In the genomic region with DNA sequence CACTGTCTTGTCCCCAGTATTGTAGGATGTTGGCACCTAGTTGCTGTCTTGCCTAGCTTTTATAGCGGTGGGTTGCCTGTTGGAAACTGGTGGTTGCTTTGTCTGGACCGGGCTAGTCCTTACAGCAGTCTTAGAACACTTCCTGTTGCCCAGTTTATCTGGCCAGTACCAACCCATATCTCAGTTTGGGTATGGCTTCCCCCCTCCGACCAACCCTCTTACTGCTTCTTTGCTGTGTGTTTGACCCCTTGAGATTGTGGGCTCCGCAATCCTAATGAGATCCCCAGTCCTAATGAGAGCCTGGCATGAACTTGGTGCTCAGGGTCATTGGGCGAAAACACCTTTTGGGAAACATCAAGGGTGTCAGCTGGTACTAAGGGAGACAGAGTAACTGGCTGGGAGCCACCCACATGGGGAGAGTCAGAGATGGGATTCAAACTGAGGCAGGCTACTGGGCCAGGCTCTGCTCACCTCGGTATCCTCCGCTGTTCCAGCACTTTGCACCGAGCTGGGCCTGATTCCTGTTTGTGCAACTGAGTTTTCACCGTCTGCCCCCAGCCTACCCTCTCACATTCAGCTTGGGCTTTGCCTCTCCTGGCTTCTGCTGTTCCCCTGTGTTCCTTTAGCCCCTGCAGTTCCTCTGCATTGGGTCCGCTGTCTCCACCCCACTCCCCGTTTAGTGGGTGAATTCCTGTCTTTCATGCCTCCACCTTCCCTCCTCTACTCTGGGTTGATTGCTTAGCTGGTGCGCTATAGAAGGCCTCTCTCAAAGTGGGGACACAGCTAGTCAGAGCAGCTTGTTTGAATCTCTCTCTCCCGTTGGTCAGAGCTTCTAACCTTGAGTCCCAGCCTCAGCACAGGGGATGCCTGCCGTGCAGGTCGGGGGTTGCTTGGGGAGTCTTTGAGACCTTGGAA, we compare ENCODE assay signal across 1 cellular context.
TF ChIP-seq lines count a peak whose summit lies in the region.

No MANE protein-coding gene starts in this region.

TF ChIP-seq in GM12878, 131 proteins besides CTCF, POLR2A, EP300 and RAD21 (continued from another document):
- TF ChIP-seq, protein P1, sequence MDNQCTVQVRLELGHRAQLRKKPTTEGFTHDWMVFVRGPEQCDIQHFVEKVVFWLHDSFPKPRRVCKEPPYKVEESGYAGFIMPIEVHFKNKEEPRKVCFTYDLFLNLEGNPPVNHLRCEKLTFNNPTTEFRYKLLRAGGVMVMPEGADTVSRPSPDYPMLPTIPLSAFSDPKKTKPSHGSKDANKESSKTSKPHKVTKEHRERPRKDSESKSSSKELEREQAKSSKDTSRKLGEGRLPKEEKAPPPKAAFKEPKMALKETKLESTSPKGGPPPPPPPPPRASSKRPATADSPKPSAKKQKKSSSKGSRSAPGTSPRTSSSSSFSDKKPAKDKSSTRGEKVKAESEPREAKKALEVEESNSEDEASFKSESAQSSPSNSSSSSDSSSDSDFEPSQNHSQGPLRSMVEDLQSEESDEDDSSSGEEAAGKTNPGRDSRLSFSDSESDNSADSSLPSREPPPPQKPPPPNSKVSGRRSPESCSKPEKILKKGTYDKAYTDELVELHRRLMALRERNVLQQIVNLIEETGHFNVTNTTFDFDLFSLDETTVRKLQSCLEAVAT (IDR thresholded peaks at IDR 0.05), result 0 out of 2 replicates have a peak, but pooled peaks have one; percentile 15
